Comparison of ENCODE assay signal across 13 cellular contexts in the genomic region with DNA sequence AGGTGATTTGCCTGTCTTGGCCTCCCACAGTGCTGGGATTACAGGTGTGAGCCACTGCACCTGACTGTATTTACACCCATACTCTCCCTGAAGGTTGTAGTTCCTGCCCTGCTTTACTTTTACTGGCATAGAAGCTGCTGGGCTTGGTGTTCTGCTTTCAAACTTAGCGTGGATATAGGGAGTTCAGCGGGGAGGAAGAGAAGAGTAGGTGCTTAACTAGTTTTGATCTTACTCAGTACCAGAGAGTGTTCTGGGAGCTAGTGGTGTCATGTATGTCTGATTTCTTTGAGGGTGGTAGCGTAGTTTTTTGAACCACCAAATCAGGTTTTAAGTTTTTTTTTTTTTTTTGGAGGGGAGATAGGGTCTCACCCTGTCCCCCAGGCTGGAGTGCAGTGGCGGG. TPM values are rescaled to one million over a fixed set of nuclear protein-coding genes. Genes with fewer than 3 reads are reported as not detected.
A peak's percentile ranks its signal among the peaks of the same experiment; 100 is the strongest.
DNase-seq lines count a peak whose midpoint lies in the region; ATAC-seq and TF ChIP-seq lines count a peak whose summit lies in the region.
"Had no signal": no experiment of that assay in that cellular context is flagged by ENCODE, and none has a peak within 500 bp of the region (broad histone marks: within the 10 kb centered on the region; RNA-seq: fewer than 3 reads in every experiment).

No MANE protein-coding gene starts in this region.

- H3K27me3 Mint-ChIP-seq in activated naive CD8-positive, alpha-beta T cell, result no peaks in the 10 kb centered on the region
- no peaks in the 10 kb centered on the region for H3K27me3 Mint-ChIP-seq in activated naive CD8-positive, alpha-beta T cell treated with anti-CD3 and anti-CD28 coated beads, Interleukin-2, amount 50 U/mL, for 24 hours

- no peak overlapping the region for H3K4me3 Mint-ChIP-seq in activated naive CD8-positive, alpha-beta T cell
- H3K4me3 Mint-ChIP-seq in activated naive CD8-positive, alpha-beta T cell treated with anti-CD3 and anti-CD28 coated beads, Interleukin-2, amount 50 U/mL, for 24 hours, result no peak overlapping the region
- no peak overlapping the region for H3K4me3 Mint-ChIP-seq in stimulated activated effector memory CD8-positive, alpha-beta T cell treated with anti-CD3 and anti-CD28 coated beads, Interleukin-12 subunit alpha, Interleukin-12 subunit beta, amount 100 ng/mL, for 72 hours

- H3K27me3 ChIP-seq in upper lobe of right lung, result no peaks in the 10 kb centered on the region

- H3K4me3 ChIP-seq in upper lobe of right lung, result no peak overlapping the region
- H3K4me3 ChIP-seq: K562 had no signal

- no peak for TF ChIP-seq CTCF in upper lobe of right lung (IDR thresholded peaks at IDR 0.05)

- H3K36me3 ChIP-seq in upper lobe of right lung, result no peaks in the 10 kb centered on the region

- DNase-seq in activated naive CD8-positive, alpha-beta T cell treated with anti-CD3 and anti-CD28 coated beads, Interleukin-2, amount 50 U/mL, for 24 hours, result no peak
- DNase-seq in stimulated activated effector memory CD8-positive, alpha-beta T cell treated with anti-CD3 and anti-CD28 coated beads, Interleukin-12 subunit alpha, Interleukin-12 subunit beta, amount 100 ng/mL, for 72 hours (ENCODE audit: low spot score in 2 of 2), result no peak
- DNase-seq in SHP77 (lab: John Stamatoyannopoulos, UW), result no peak
- DNase-seq in stimulated activated CD4-positive, alpha-beta T cell treated with anti-CD3 and anti-CD28 coated beads, Interleukin-2, amount 100 ng/mL, for 24 hours, result no peak
- DNase-seq in upper lobe of right lung, result no peak
- DNase-seq: GOT3; NCI-H2029; SHP77 treated with DMSO at 0.1 percent for 48 hours; stimulated activated naive CD4-positive, alpha-beta T cell had no signal

- intact Hi-C loops in upper lobe of right lung (cut with DNase I), result no loop called here

- H3K4me1 Mint-ChIP-seq in activated naive CD8-positive, alpha-beta T cell (ENCODE audit: low read depth), result peaks cover 45% of the 10 kb centered on the region
- peaks cover 47% of the 10 kb centered on the region for H3K4me1 Mint-ChIP-seq in activated naive CD8-positive, alpha-beta T cell treated with anti-CD3 and anti-CD28 coated beads, Interleukin-2, amount 50 U/mL, for 24 hours
- peaks cover 52% of the 10 kb centered on the region for H3K4me1 Mint-ChIP-seq in stimulated activated effector memory CD8-positive, alpha-beta T cell treated with anti-CD3 and anti-CD28 coated beads, Interleukin-12 subunit alpha, Interleukin-12 subunit beta, amount 100 ng/mL, for 72 hours

- peak overlapping the region; percentile 41 for H3K27ac Mint-ChIP-seq in activated naive CD8-positive, alpha-beta T cell
- H3K27ac Mint-ChIP-seq in activated naive CD8-positive, alpha-beta T cell treated with anti-CD3 and anti-CD28 coated beads, Interleukin-2, amount 50 U/mL, for 24 hours, result no peak overlapping the region
- no peak overlapping the region for H3K27ac Mint-ChIP-seq in stimulated activated effector memory CD8-positive, alpha-beta T cell treated with anti-CD3 and anti-CD28 coated beads, Interleukin-12 subunit alpha, Interleukin-12 subunit beta, amount 100 ng/mL, for 72 hours

- no peak for ATAC-seq in activated naive CD8-positive, alpha-beta T cell treated with anti-CD3 and anti-CD28 coated beads, Interleukin-2, amount 50 U/mL, for 24 hours
- ATAC-seq in GM21515 (IDR thresholded peaks at IDR 0.05; ENCODE audit: unreplicated experiment), result peak; percentile 45
- peak; percentile 39 for ATAC-seq in HG03460 (IDR thresholded peaks at IDR 0.05; ENCODE audit: unreplicated experiment)
- ATAC-seq in stimulated activated effector memory CD8-positive, alpha-beta T cell treated with anti-CD3 and anti-CD28 coated beads, Interleukin-12 subunit alpha, Interleukin-12 subunit beta, amount 100 ng/mL, for 72 hours, result peak; percentile 85
- ATAC-seq in upper lobe of right lung, result no peak
- ATAC-seq: K562 had no signal

- H3K27ac ChIP-seq in upper lobe of right lung, result no peak overlapping the region

- H3K9me3 Mint-ChIP-seq in activated naive CD8-positive, alpha-beta T cell (ENCODE audit: low read depth), result no peaks in the 10 kb centered on the region
- no peaks in the 10 kb centered on the region for H3K9me3 Mint-ChIP-seq in activated naive CD8-positive, alpha-beta T cell treated with anti-CD3 and anti-CD28 coated beads, Interleukin-2, amount 50 U/mL, for 24 hours
- H3K9me3 Mint-ChIP-seq in stimulated activated effector memory CD8-positive, alpha-beta T cell treated with anti-CD3 and anti-CD28 coated beads, Interleukin-12 subunit alpha, Interleukin-12 subunit beta, amount 100 ng/mL, for 72 hours, result no peaks in the 10 kb centered on the region

- peaks cover 31% of the 10 kb centered on the region for H3K4me1 ChIP-seq in upper lobe of right lung

- H3K36me3 Mint-ChIP-seq in activated naive CD8-positive, alpha-beta T cell, result peaks cover 8% of the 10 kb centered on the region
- peaks cover 5% of the 10 kb centered on the region for H3K36me3 Mint-ChIP-seq in activated naive CD8-positive, alpha-beta T cell treated with anti-CD3 and anti-CD28 coated beads, Interleukin-2, amount 50 U/mL, for 24 hours (ENCODE audit: low read depth)
- H3K36me3 Mint-ChIP-seq in stimulated activated effector memory CD8-positive, alpha-beta T cell treated with anti-CD3 and anti-CD28 coated beads, Interleukin-12 subunit alpha, Interleukin-12 subunit beta, amount 100 ng/mL, for 72 hours, result peaks cover 16% of the 10 kb centered on the region

- no peaks in the 10 kb centered on the region for H3K9me3 ChIP-seq in upper lobe of right lung

RNA-seq across cellular contexts. Expression of gene RCOR1, which starts 13.8 kb away (rescaled TPM):
- total RNA-seq in upper lobe of right lung, result 43.6 TPM

Comparison
In these comparisons a context has a peak if more than half of its experiments do, and no peak if none do; other contexts are left out.
1. ATAC-seq: peak in GM21515 (single experiment), HG03460 (single experiment) and stimulated activated effector memory CD8-positive, alpha-beta T cell treated with anti-CD3 and anti-CD28 coated beads, Interleukin-12 subunit alpha, Interleukin-12 subunit beta, amount 100 ng/mL, for 72 hours (single experiment); none in activated naive CD8-positive, alpha-beta T cell treated with anti-CD3 and anti-CD28 coated beads, Interleukin-2, amount 50 U/mL, for 24 hours (single experiment) and upper lobe of right lung (single experiment).